Comparison of ENCODE assay signal across 20 cellular contexts in the genomic region with DNA sequence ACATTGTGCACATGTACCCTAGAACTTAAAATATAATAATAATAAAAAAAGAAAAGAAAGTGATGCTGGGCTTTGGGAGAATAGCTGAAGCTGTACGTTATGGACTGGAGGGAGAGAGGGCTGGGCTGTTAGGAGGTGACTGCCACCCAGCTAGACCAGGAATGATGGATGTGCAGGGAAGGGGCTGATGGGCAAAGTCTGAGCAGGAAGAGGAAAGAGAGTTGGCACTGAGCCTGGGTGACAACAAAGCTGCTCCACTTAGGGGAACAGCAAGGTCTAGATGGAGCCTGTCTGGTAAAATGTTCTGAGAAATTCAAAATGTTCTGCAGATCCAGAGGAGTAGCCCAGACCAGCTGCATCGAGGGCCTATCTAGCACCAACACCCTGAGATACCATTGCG.
"Had no signal": no experiment of that assay in that cellular context is flagged by ENCODE, and none has a peak within 500 bp of the region (broad histone marks: within the 10 kb centered on the region; RNA-seq: fewer than 3 reads in every experiment).

No MANE protein-coding gene starts in this region.

- H3K4me1 ChIP-seq: foreskin keratinocyte, psoas muscle, right lobe of liver, testis, tibial nerve had no signal

- H3K4me3 ChIP-seq: lung, psoas muscle, right lobe of liver, spleen, testis, tibial nerve had no signal

- FAIRE-seq: kidney had no signal

- H3K36me3 ChIP-seq: right lobe of liver, spleen had no signal

- H3K9me3 ChIP-seq: neutrophil, psoas muscle, right lobe of liver, testis had no signal

- DNase-seq: foreskin keratinocyte; kidney; left cardiac atrium; left ventricle myocardium superior; mesenchymal stem cell; midbrain; naive thymus-derived CD4-positive, alpha-beta T cell; psoas muscle; retina; right lobe of liver; spleen; stimulated activated CD4-positive, alpha-beta T cell treated with anti-CD3 and anti-CD28 coated beads, Interleukin-15, amount 100 ng/mL, for 24 hours; stimulated activated CD4-positive, alpha-beta T cell treated with anti-CD3 and anti-CD28 coated beads, Interleukin-1b, Interleukin-23, amount 100 ng/mL, for 48 hours; stimulated activated CD4-positive, alpha-beta T cell treated with anti-CD3 and anti-CD28 coated beads, Interleukin-4, amount 100 ng/mL, for 4 hours; stimulated activated naive B cell treated with anti-CD40 and anti-IgM and Interleukin-4, amounts not matched to agents 10 μg/mL and 1 μg/mL and 100 μg/mL, for 72 hours; stimulated activated naive CD8-positive, alpha-beta T cell treated with anti-CD3 and anti-CD28 coated beads, Interleukin-15, amount 100 ng/mL, for 72 hours; testis had no signal

- ATAC-seq: foreskin keratinocyte; left cardiac atrium; left ventricle myocardium superior; naive thymus-derived CD4-positive, alpha-beta T cell; psoas muscle; stimulated activated naive B cell treated with anti-CD40 and anti-IgM and Interleukin-4, amounts not matched to agents 10 μg/mL and 1 μg/mL and 100 μg/mL, for 72 hours; stimulated activated naive CD8-positive, alpha-beta T cell treated with anti-CD3 and anti-CD28 coated beads, Interleukin-15, amount 100 ng/mL, for 72 hours had no signal

- H3K27ac ChIP-seq: foreskin keratinocyte, neutrophil, psoas muscle, right lobe of liver, spleen, testis, tibial nerve had no signal

- H3K27me3 ChIP-seq: foreskin keratinocyte, right lobe of liver, spleen, testis, tibial nerve had no signal
